Comparison of ENCODE assay signal across 1 cellular context in genomic region chr22:21861856-21862255, GRCh38.
TF ChIP-seq lines count a peak whose summit lies in the region.

No MANE protein-coding gene starts in this region.

TF ChIP-seq in K562, 482 proteins besides CTCF, POLR2A, EP300 and RAD21 (continued from another document):
- TF ChIP-seq TRIM25 (IDR thresholded peaks at IDR 0.05; ENCODE audit: borderline replicate concordance), result no peak
- no peak for TF ChIP-seq NFXL1 (CRISPR knock-in tag; IDR thresholded peaks at IDR 0.05)
- TF ChIP-seq ZNF511 (CRISPR knock-in tag; IDR thresholded peaks at IDR 0.05), result no peak
- no peak for TF ChIP-seq MITF (IDR thresholded peaks at IDR 0.05)
- TF ChIP-seq HINFP (tag; conservative IDR thresholded peaks at IDR 0.05; ENCODE audit: low read depth), result no peak
- no peak for TF ChIP-seq DACH1 (IDR thresholded peaks at IDR 0.05; ENCODE audit: partially characterized antibody)
- TF ChIP-seq ZFP1 (CRISPR knock-in tag; IDR thresholded peaks at IDR 0.05), result no peak
